8 cellular contexts compared by ENCODE assay signal in the genomic region with DNA sequence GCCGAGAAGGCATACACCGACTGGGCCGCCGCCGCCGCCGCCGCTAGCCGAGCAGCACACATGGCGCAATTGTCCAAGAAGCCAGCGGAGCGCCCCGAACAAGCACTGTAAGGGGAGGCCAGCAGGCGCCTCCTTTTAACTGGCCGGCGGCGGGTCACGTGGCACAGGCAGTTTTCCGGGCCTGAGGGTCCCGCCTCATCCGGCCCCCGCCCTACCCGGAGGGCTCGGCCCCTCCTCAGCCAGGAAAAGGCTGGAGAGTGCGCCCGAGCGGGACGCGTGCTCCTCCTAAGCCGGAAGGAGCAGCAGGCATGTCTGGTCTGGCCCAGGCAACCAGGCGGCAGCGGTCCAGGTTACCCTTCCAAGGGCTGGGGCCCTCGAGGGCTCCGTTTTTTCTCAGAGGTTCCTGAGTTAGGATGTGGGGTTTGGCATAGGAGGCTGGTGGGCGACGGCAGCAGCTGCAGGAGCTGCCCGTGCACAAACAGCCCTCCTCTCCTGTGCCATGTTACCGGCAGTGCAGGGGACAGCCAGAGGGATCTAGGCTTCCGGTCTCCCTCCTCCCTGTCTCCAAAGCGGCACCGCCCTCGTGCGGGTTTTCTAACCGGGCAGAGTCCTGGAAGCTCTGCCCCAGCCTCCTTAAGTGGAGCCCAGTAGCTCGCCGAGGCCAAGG.
DNase-seq lines count a peak whose midpoint lies in the region; ATAC-seq and TF ChIP-seq lines count a peak whose summit lies in the region.

A gene (minus strand): TSS at position 137 of the 667 bp plus-strand sequence. CDS start 75 bp downstream, at position 62.

- no peak for TF ChIP-seq CTCF in coronary artery (IDR thresholded peaks at IDR 0.05)

- H3K27me3 ChIP-seq in layer of hippocampus (ENCODE audit: control insufficient read depth, insufficient read depth, low read length) = no peaks in the 10 kb centered on the region

- H3K27ac ChIP-seq in coronary artery = peak within 1 kb of the TSS; percentile 87 to 95
- H3K27ac ChIP-seq in layer of hippocampus (ENCODE audit: low read depth, low read length) = peak within 1 kb of the TSS; percentile 90

- ATAC-seq in HG03439 (IDR thresholded peaks at IDR 0.05; ENCODE audit: unreplicated experiment) = peak; percentile 83

- peak within 1 kb of the TSS; percentile 85 for H3K4me3 ChIP-seq in coronary artery

- DNase-seq in AML-193 (lab: John Stamatoyannopoulos, UW) (peak; percentile 93 to 96), NCI-H524 (lab: John Stamatoyannopoulos, UW) (peak; percentile 91 to 95), coronary artery (ENCODE audit: low spot score) (peak; percentile 97)
- DNase-seq in activated CD4-positive, alpha-beta T cell treated with anti-CD3 and anti-CD28 coated beads for 48 hours = peak; percentile 91
- peak; percentile 50 to 90 (median 66) for DNase-seq in stimulated activated CD4-positive, alpha-beta T cell treated with anti-CD3 and anti-CD28 coated beads, Interleukin-1b, Interleukin-23, amount 100 ng/mL, for 24 hours (ENCODE audit: low read depth in 4 of 4, low spot score in 1 of 4)

- TF ChIP-seq POLR2A in GM19099 (IDR thresholded peaks at IDR 0.05; ENCODE audit: extremely low read depth, insufficient read length, low read depth) = peak; percentile 94

Comparison
In these comparisons a context has a peak if more than half of its experiments do, and no peak if none do; other contexts are left out.
1. Peak in every context shown above with its lines: DNase-seq, ATAC-seq, H3K4me3 ChIP-seq and H3K27ac ChIP-seq.